12 cellular contexts compared by ENCODE assay signal in the genomic region with DNA sequence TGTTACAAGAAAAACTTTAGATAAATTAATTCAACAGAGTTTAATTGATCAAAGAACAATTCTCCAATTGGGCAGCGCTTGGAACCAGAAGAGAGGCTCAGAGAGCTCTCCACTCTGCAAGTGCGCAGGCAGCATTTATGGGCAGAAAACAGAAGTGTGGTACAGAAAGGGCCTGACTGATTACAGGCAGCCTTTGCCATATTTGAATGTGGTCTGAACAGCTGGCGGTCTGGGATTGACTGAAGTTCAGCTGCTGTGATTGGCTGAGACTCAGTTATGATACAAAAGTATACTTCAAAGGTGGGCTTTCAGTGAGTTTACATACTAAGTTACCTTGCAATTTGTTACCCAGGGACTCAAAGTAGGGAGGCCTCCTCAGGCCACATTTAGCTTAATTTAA.
A peak's percentile ranks its signal among the peaks of the same experiment; 100 is the strongest.
DNase-seq lines count a peak whose midpoint lies in the region; ATAC-seq and TF ChIP-seq lines count a peak whose summit lies in the region.
"Had no signal": no experiment of that assay in that cellular context is flagged by ENCODE, and none has a peak within 500 bp of the region (broad histone marks: within the 10 kb centered on the region; RNA-seq: fewer than 3 reads in every experiment).

No MANE protein-coding gene starts in this region.

- H3K79me2 ChIP-seq in OCI-LY7 (ENCODE audit: insufficient read depth, low read depth, low read length), result no peaks in the 10 kb centered on the region

- peak overlapping the region; percentile 43; the same call in 1 of the 2 replicates for H2AFZ ChIP-seq in OCI-LY7 (ENCODE audit: low read length)

- ATAC-seq in GM19328 (IDR thresholded peaks at IDR 0.05; ENCODE audit: unreplicated experiment) (peak; percentile 66), HG02885 (IDR thresholded peaks at IDR 0.05; ENCODE audit: poor library complexity, unreplicated experiment) (peak; percentile 69), GM21360 (IDR thresholded peaks at IDR 0.05; ENCODE audit: unreplicated experiment) (no peak)

- peak overlapping the region; percentile 74 for H3K27ac ChIP-seq in OCI-LY7 (ENCODE audit: low read depth, low read length, poor library complexity, severe bottlenecking)

- no peak for TF ChIP-seq CTCF in GM12864 (IDR thresholded peaks at IDR 0.05; ENCODE audit: low read depth, low read length, missing control alignments)
- no peak for TF ChIP-seq CTCF in OCI-LY7 (conservative IDR thresholded peaks at IDR 0.05; ENCODE audit: low read length)

- peaks cover 38% of the 10 kb centered on the region for H3K4me1 ChIP-seq in OCI-LY7 (ENCODE audit: insufficient read depth, low read length, poor library complexity, severe bottlenecking)

- H3K9me3 ChIP-seq in OCI-LY7 (ENCODE audit: low read length), result no peaks in the 10 kb centered on the region
- H3K9me3 ChIP-seq: esophagus muscularis mucosa had no signal

- CTCF ChIA-PET in OCI-LY7 (lab: Charles Lee; ENCODE audit: unreplicated experiment), result interaction anchor here (0.6 to 1.4 kb wide), 2 partner anchors 18 to 111 kb away, joined by 3 read pairs; no protein-coding TSS in a partner anchor

- H3K4me2 ChIP-seq in OCI-LY7 (ENCODE audit: low read length), result peak overlapping the region; percentile 61

- H3K36me3 ChIP-seq in OCI-LY7 (ENCODE audit: insufficient read depth, low read length), result no peaks in the 10 kb centered on the region; the same call in 1 of the 2 replicates
- H3K36me3 ChIP-seq: esophagus muscularis mucosa had no signal

- no peaks in the 10 kb centered on the region for H4K20me1 ChIP-seq in OCI-LY7 (ENCODE audit: insufficient read depth, low read length)

- H3K4me3 ChIP-seq in GM12864 (ENCODE audit: low read depth, low read length) (no peak overlapping the region), OCI-LY7 (ENCODE audit: low read depth, low read length, poor library complexity, severe bottlenecking) (peak overlapping the region; percentile 8)
- H3K4me3 ChIP-seq: esophagus muscularis mucosa had no signal

- BruUV-seq in OCI-LY7 (replicated peaks; lab: Mats Ljungman, UMichigan), result no TSS peak

- DNase-seq in GM12864 (ENCODE audit: low read depth), result peak; percentile 25
- DNase-seq in OCI-LY7 (ENCODE audit: low spot score), result peak; percentile 78
- DNase-seq in AG08395 (ENCODE audit: low spot score), result no peak
- no peak for DNase-seq in islet precursor cell
- DNase-seq in cerebellar nuclear complex (lab: John Stamatoyannopoulos, UW), result no peak
- DNase-seq: activated T-cell treated with anti-CD3 and anti-CD28 coated beads, Interleukin-2, amount 50 U/mL, for 24 hours; naive B cell; NCI-H2081 had no signal

- no peaks in the 10 kb centered on the region for H3K9me2 ChIP-seq in OCI-LY7 (ENCODE audit: insufficient read depth, low read length)

- intact Hi-C loops in OCI-LY7 (cut with micrococcal nuclease; ENCODE audit: unreplicated experiment), result no loop called here

- POLR2A ChIA-PET in OCI-LY7 (lab: Charles Lee), result interaction anchor here (0.6 to 2.9 kb wide), 8 partner anchors 8 to 656 kb away, joined by 3 to 13 read pairs (median 4); no protein-coding TSS in a partner anchor

Comparison
In these comparisons a context has a peak if more than half of its experiments do, and no peak if none do; other contexts are left out.
1. DNase-seq: peak in GM12864 (single experiment) and OCI-LY7 (single experiment); none in AG08395 (single experiment), islet precursor cell (single experiment) and cerebellar nuclear complex (0 of 2).